In the genomic region with DNA sequence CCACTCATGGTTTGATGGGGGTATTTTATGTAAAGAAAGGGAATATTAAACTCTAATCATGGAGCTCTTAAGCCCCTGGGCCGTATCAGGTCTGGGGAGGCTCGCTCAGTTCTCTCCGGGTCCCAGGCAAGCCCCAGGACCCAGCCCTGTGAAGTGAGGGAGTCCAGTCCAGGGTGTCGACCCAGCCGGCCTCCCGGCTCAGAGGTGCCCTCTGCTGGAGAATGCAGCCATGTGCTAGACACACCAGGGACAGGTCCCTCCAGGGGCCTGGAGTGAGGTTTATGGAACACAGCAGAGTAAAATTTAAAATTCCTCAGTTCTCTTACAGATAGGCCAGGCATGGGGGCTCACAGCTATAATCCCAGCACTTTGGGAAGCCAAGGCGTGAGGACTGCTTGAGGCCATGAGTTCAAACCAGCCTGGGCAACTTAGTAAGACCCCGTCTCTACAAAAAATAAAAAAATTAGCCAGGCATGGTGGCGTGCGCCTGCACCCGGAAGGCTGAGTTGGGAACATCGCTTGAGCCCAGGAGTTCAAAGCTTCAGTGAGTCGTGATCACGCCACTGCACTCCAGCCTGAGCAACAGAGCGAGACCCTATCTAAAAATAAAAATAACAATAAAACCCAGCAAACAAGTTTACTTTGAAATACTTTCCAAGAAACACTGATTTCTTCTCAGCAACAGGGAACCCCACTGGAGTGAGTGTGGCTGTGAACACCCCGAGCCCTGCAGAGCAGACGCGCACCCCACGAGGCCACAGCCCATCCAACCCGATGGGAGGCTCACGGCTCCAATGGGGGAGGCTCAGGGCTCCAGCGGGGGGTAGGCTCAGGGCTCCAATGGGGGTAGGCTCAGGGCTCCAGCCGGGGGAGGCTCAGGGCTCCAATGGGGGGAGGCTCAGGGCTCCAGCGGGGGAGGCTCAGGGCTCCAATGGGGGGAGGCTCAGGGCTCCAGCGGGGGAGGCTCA, we compare ENCODE assay signal across 8 cellular contexts.
DNase-seq lines count a peak whose midpoint lies in the region; ATAC-seq and TF ChIP-seq lines count a peak whose summit lies in the region.

No MANE protein-coding gene starts in this region.

- H3K36me3 Mint-ChIP-seq in activated naive CD4-positive, alpha-beta T cell treated with anti-CD3 and anti-CD28 coated beads for 36 hours (ENCODE audit: low read depth): peaks cover 15% of the 10 kb centered on the region

- peaks cover 46% of the 10 kb centered on the region for H4K20me1 ChIP-seq in SK-N-SH (ENCODE audit: insufficient read depth)

- no peaks in the 10 kb centered on the region for H3K27me3 ChIP-seq in HL-60 (ENCODE audit: insufficient read depth, poor library complexity, severe bottlenecking)
- H3K27me3 ChIP-seq in SK-N-SH (ENCODE audit: insufficient read depth): no peaks in the 10 kb centered on the region
- no peaks in the 10 kb centered on the region for H3K27me3 ChIP-seq in prostate gland (replicated peaks; ENCODE audit: insufficient read depth)
- H3K27me3 ChIP-seq in aorta (ENCODE audit: control insufficient read depth in 1 of 2, insufficient read depth in 2 of 2, low read length in 1 of 2): no peaks in the 10 kb centered on the region

- H3K4me1 Mint-ChIP-seq in activated naive CD4-positive, alpha-beta T cell treated with anti-CD3 and anti-CD28 coated beads for 36 hours (ENCODE audit: low read depth): peaks cover 13% of the 10 kb centered on the region

- 71% methylated on average over 20 of the region's 25 CpGs for WGBS in SK-N-SH (ENCODE audit: low lambda C conversion rate)
- WGBS in prostate gland: 76% methylated on average over 19 of the region's 25 CpGs
- WGBS in aorta, 2 donors: 71 to 75% methylated on average over 23 to 25 of the region's 25 CpGs

- no peaks in the 10 kb centered on the region for H3K4me1 ChIP-seq in SK-N-SH (ENCODE audit: control insufficient read depth in 1 of 2, insufficient read depth in 2 of 2, low read depth in 1 of 2, low read length in 1 of 2)
- H3K4me1 ChIP-seq in prostate gland (replicated peaks): no peaks in the 10 kb centered on the region
- no peaks in the 10 kb centered on the region for H3K4me1 ChIP-seq in aorta (ENCODE audit: control insufficient read depth in 1 of 2, insufficient read depth in 2 of 2, low read length in 2 of 2)

- no peaks in the 10 kb centered on the region for H3F3A ChIP-seq in SK-N-SH (replicated peaks; ENCODE audit: insufficient read depth)

- TF ChIP-seq POLR2A in prostate gland (IDR thresholded peaks at IDR 0.05): no peak

- no peaks in the 10 kb centered on the region for H3K9me2 ChIP-seq in SK-N-SH

- peak; percentile 59 for TF ChIP-seq RAD21 in SK-N-SH (IDR thresholded peaks at IDR 0.05; ENCODE audit: low read length)

- H3K9ac ChIP-seq in SK-N-SH: no peak overlapping the region

- no peak overlapping the region for H3K4me3 ChIP-seq in HL-60 (replicated peaks; ENCODE audit: insufficient read depth, low read length)
- no peak overlapping the region for H3K4me3 ChIP-seq in SK-N-SH (ENCODE audit: low read depth in 2 of 2, low read length in 1 of 2)
- no peak overlapping the region for H3K4me3 ChIP-seq in prostate gland
- no peak overlapping the region for H3K4me3 ChIP-seq in aorta (ENCODE audit: low read length in 2 of 2)

- H3K79me2 ChIP-seq in SK-N-SH (ENCODE audit: insufficient read depth): peaks cover 43% of the 10 kb centered on the region

- POLR2A ChIA-PET in SK-N-SH (lab: Yijun Ruan, JAX): no interaction called here

- no peak for TF ChIP-seq EP300 in SK-N-SH (IDR thresholded peaks at IDR 0.05; ENCODE audit: borderline replicate concordance in 1 of 2, low read depth in 1 of 2, low read length in 1 of 2)

- H3K27ac Mint-ChIP-seq in activated naive CD4-positive, alpha-beta T cell treated with anti-CD3 and anti-CD28 coated beads for 36 hours: peak overlapping the region; percentile 53

- CTCF ChIA-PET in SK-N-SH (lab: Yijun Ruan, JAX): interaction anchor here (0.6 to 3.0 kb wide), 17 partner anchors 8 to 220 kb away, joined by 3 to 9 read pairs (median 4); no protein-coding TSS in a partner anchor
- CTCF ChIA-PET in activated naive CD4-positive, alpha-beta T cell treated with anti-CD3 and anti-CD28 coated beads for 36 hours (lab: Charles Lee): interaction anchor here (0.5 to 1.8 kb wide), 12 partner anchors 8 to 259 kb away, joined by 3 to 10 read pairs (median 4); a partner anchor contains a TSS

- H3K9me3 ChIP-seq in SK-N-SH (no peaks in the 10 kb centered on the region), prostate gland (no peaks in the 10 kb centered on the region), aorta (ENCODE audit: control insufficient read depth, low read length) (no peaks in the 10 kb centered on the region)

- DNase-seq in D341Med (ENCODE audit: low spot score) (peak; percentile 93), HL-60 (ENCODE audit: low read depth in 1 of 2, low spot score in 1 of 2) (peak in 1 of 2 experiments; percentile 56), SK-N-SH (peak; percentile 98), Right ventricle myocardium inferior (ENCODE audit: missing footprints) (peak; percentile 84), prostate gland (ENCODE audit: low spot score) (peak; percentile 47), aorta (peak; percentile 77 to 89)
- peak; percentile 80 for DNase-seq in activated naive CD4-positive, alpha-beta T cell treated with anti-CD3 and anti-CD28 coated beads for 36 hours

- H2AFZ ChIP-seq in SK-N-SH (ENCODE audit: low read depth): no peak overlapping the region

- H3K27me3 Mint-ChIP-seq in activated naive CD4-positive, alpha-beta T cell treated with anti-CD3 and anti-CD28 coated beads for 36 hours (ENCODE audit: low read depth): no peaks in the 10 kb centered on the region

- H3K27ac ChIP-seq in HL-60 (replicated peaks) (no peak overlapping the region), SK-N-SH (ENCODE audit: low read depth in 2 of 2, low read length in 1 of 2) (no peak overlapping the region), prostate gland (no peak overlapping the region), aorta (ENCODE audit: low read depth in 1 of 2, low read length in 2 of 2) (no peak overlapping the region)

- no peak overlapping the region for H3K4me2 ChIP-seq in SK-N-SH

- no peak overlapping the region for H3K4me3 Mint-ChIP-seq in activated naive CD4-positive, alpha-beta T cell treated with anti-CD3 and anti-CD28 coated beads for 36 hours

- intact Hi-C loops in activated naive CD4-positive, alpha-beta T cell treated with anti-CD3 and anti-CD28 coated beads for 36 hours (cut with micrococcal nuclease): loop anchor here (5.0 kb wide), 1 partner anchor 47 kb away; no protein-coding TSS in a partner anchor
- intact Hi-C loops in Right ventricle myocardium inferior (cut with DNase I): loop anchor here (5.0 kb wide), 1 partner anchor 47 kb away; no protein-coding TSS in a partner anchor
- intact Hi-C loops in prostate gland (cut with DNase I): no loop called here
- intact Hi-C loops in aorta (cut with DNase I): no loop called here

- H3K9me3 Mint-ChIP-seq in activated naive CD4-positive, alpha-beta T cell treated with anti-CD3 and anti-CD28 coated beads for 36 hours: no peaks in the 10 kb centered on the region

- H3K36me3 ChIP-seq in SK-N-SH (replicated peaks in 1 of 2; ENCODE audit: control insufficient read depth in 1 of 2, insufficient read depth in 2 of 2, low read length in 1 of 2) (peaks cover 25 to 52% of the 10 kb centered on the region in 2 experiments), prostate gland (peaks cover 16 to 30% of the 10 kb centered on the region in 2 donors), aorta (ENCODE audit: control insufficient read depth in 1 of 2, insufficient read depth in 2 of 2, low read length in 1 of 2) (peaks cover 5 to 6% of the 10 kb centered on the region in 2 donors)

- peak; percentile 72 for ATAC-seq in Right ventricle myocardium inferior
- ATAC-seq in aorta (ENCODE audit: low FRiP score): peak; percentile 78
- ATAC-seq in HG03432 (IDR thresholded peaks at IDR 0.05; ENCODE audit: unreplicated experiment): no peak

- TF ChIP-seq CTCF in HL-60 (IDR thresholded peaks at IDR 0.05; ENCODE audit: insufficient read depth, low read length) (peak; percentile 44), SK-N-SH (IDR thresholded peaks at IDR 0.05) (peak; percentile 84), prostate gland (IDR thresholded peaks at IDR 0.05) (peak; percentile 46 to 77 (median 66))

TF ChIP-seq in SK-N-SH, 30 proteins besides CTCF, POLR2A, EP300 and RAD21 (continues in another document):
- peak; percentile 13 for TF ChIP-seq CHD2 (IDR thresholded peaks at IDR 0.05; ENCODE audit: low read length, partially characterized antibody)
- TF ChIP-seq, protein P1, sequence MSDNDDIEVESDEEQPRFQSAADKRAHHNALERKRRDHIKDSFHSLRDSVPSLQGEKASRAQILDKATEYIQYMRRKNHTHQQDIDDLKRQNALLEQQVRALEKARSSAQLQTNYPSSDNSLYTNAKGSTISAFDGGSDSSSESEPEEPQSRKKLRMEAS (IDR thresholded peaks at IDR 0.05; ENCODE audit: low read depth): peak; percentile 74
- no peak for TF ChIP-seq FOXM1 (IDR thresholded peaks at IDR 0.05; ENCODE audit: low read depth)
- TF ChIP-seq SMC3 (IDR thresholded peaks at IDR 0.05; ENCODE audit: low read depth, low read length): peak; percentile 67
- TF ChIP-seq, protein P2, sequence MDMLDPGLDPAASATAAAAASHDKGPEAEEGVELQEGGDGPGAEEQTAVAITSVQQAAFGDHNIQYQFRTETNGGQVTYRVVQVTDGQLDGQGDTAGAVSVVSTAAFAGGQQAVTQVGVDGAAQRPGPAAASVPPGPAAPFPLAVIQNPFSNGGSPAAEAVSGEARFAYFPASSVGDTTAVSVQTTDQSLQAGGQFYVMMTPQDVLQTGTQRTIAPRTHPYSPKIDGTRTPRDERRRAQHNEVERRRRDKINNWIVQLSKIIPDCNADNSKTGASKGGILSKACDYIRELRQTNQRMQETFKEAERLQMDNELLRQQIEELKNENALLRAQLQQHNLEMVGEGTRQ (IDR thresholded peaks at IDR 0.05; ENCODE audit: borderline replicate concordance, low read depth, low read length): no peak
- no peak for TF ChIP-seq RXRA (IDR thresholded peaks at IDR 0.05; ENCODE audit: borderline replicate concordance, low read depth)
- TF ChIP-seq, protein P3, sequence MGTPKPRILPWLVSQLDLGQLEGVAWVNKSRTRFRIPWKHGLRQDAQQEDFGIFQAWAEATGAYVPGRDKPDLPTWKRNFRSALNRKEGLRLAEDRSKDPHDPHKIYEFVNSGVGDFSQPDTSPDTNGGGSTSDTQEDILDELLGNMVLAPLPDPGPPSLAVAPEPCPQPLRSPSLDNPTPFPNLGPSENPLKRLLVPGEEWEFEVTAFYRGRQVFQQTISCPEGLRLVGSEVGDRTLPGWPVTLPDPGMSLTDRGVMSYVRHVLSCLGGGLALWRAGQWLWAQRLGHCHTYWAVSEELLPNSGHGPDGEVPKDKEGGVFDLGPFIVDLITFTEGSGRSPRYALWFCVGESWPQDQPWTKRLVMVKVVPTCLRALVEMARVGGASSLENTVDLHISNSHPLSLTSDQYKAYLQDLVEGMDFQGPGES (IDR thresholded peaks at IDR 0.05; ENCODE audit: low read depth, low read length): no peak

Comparison
In these comparisons a context has a peak if more than half of its experiments do, and no peak if none do; other contexts are left out.
1. intact Hi-C loops: an anchor here in activated naive CD4-positive, alpha-beta T cell treated with anti-CD3 and anti-CD28 coated beads for 36 hours (5.0 kb wide) and Right ventricle myocardium inferior (5.0 kb wide); none called in prostate gland and aorta.